In genomic region chr13:43191561-43191960, GRCh38 we compare ENCODE assay signal across 18 cellular contexts.
DNase-seq lines count a peak whose midpoint lies in the region; ATAC-seq and TF ChIP-seq lines count a peak whose summit lies in the region.
"Had no signal": no experiment of that assay in that cellular context is flagged by ENCODE, and none has a peak within 500 bp of the region (broad histone marks: within the 10 kb centered on the region; RNA-seq: fewer than 3 reads in every experiment).

No MANE protein-coding gene starts in this region.

- H3K4me1 ChIP-seq in cardiac muscle cell (ENCODE audit: low read depth) = peaks cover 53% of the 10 kb centered on the region
- H3K4me1 ChIP-seq in adipocyte (ENCODE audit: control insufficient read depth, insufficient read depth, low read length) = peaks cover 12% of the 10 kb centered on the region
- H3K4me1 ChIP-seq in mesendoderm (ENCODE audit: control insufficient read depth, low read depth, low read length) = no peaks in the 10 kb centered on the region
- H3K4me1 ChIP-seq in thyroid gland = no peaks in the 10 kb centered on the region
- no peaks in the 10 kb centered on the region for H3K4me1 ChIP-seq in mucosa of descending colon (ENCODE audit: low read depth)
- H3K4me1 ChIP-seq: A549, HAP-1 had no signal

- H3K4ac ChIP-seq in mesendoderm (ENCODE audit: low read depth, low read length) = no peak overlapping the region

- no peak overlapping the region for H3K56ac ChIP-seq in mesendoderm (ENCODE audit: low read length)

- H4K8ac ChIP-seq in mesendoderm (ENCODE audit: low read depth, low read length) = no peak overlapping the region

- WGBS in mesendoderm (ENCODE audit: extremely low coverage, insufficient coverage, low lambda C conversion rate) = no CpG with 5 or more reads among the region's 1 CpG
- WGBS in thyroid gland, 2 donors = 75 to 96% methylated on average over 1 of the region's 1 CpG

- DNase-seq in cardiac muscle cell (ENCODE audit: low read depth in 1 of 2, low spot score in 1 of 2) (peak in 1 of 2 donors; percentile 35), Right ventricle myocardium inferior (ENCODE audit: missing footprints) (no peak), adipocyte (ENCODE audit: low read depth) (peak; percentile 11), mesendoderm (peak; percentile 34), thyroid gland (no peak), mucosa of descending colon (no peak), COLO668 (lab: John Stamatoyannopoulos, UW; ENCODE audit: unreplicated experiment) (no peak)
- DNase-seq: AML-193; Calu3; CD4-positive, alpha-beta T cell; DMS53; DND-41; GDM1; GM23248 had no signal

- H3K23ac ChIP-seq in mesendoderm (ENCODE audit: low read length) = no peak overlapping the region

- TF ChIP-seq CTCF in cardiac muscle cell (IDR thresholded peaks at IDR 0.05; ENCODE audit: low read depth, low read length) (no peak), thyroid gland (IDR thresholded peaks at IDR 0.05) (no peak), mucosa of descending colon (IDR thresholded peaks at IDR 0.05) (no peak)

- no peaks in the 10 kb centered on the region for H3K79me2 ChIP-seq in mesendoderm (ENCODE audit: control insufficient read depth, insufficient read depth, low read length)

- no peak overlapping the region for H2BK120ac ChIP-seq in mesendoderm (ENCODE audit: low read depth, low read length)

- no peaks in the 10 kb centered on the region for H3K79me1 ChIP-seq in mesendoderm (ENCODE audit: low read length)

- H3K9me3 ChIP-seq in cardiac muscle cell (ENCODE audit: low read depth) (no peaks in the 10 kb centered on the region), adipocyte (ENCODE audit: control insufficient read depth, low read length) (no peaks in the 10 kb centered on the region), thyroid gland (no peaks in the 10 kb centered on the region), mucosa of descending colon (no peaks in the 10 kb centered on the region)
- H3K9me3 ChIP-seq: A549, HAP-1 had no signal

- H3K36me3 ChIP-seq in cardiac muscle cell = no peaks in the 10 kb centered on the region
- no peaks in the 10 kb centered on the region for H3K36me3 ChIP-seq in adipocyte (ENCODE audit: control insufficient read depth, insufficient read depth, low read length, severe bottlenecking)
- no peaks in the 10 kb centered on the region for H3K36me3 ChIP-seq in mesendoderm (ENCODE audit: control insufficient read depth, insufficient read depth, low read length)
- H3K36me3 ChIP-seq in thyroid gland = no peaks in the 10 kb centered on the region
- H3K36me3 ChIP-seq in mucosa of descending colon (ENCODE audit: low read depth) = no peaks in the 10 kb centered on the region
- H3K36me3 ChIP-seq: HAP-1 had no signal

- H3K4me3 ChIP-seq in cardiac muscle cell (no peak overlapping the region), adipocyte (ENCODE audit: low read length) (no peak overlapping the region), mesendoderm (ENCODE audit: low read length) (no peak overlapping the region), thyroid gland (replicated peaks in 1 of 3) (no peak overlapping the region), mucosa of descending colon (no peak overlapping the region)
- H3K4me3 ChIP-seq: A549, GM23248, HAP-1 had no signal

- no peak overlapping the region for H3K4me2 ChIP-seq in mesendoderm (ENCODE audit: low read length)
- H3K4me2 ChIP-seq: A549 had no signal

- intact Hi-C loops in Right ventricle myocardium inferior (cut with DNase I) = loop anchor here (10.0 kb wide), 1 partner anchor 613 kb away; no protein-coding TSS in a partner anchor
- intact Hi-C loops in thyroid gland (cut with DNase I) = no loop called here
- intact Hi-C loops in mucosa of descending colon (cut with DNase I, micrococcal nuclease) = no loop called here

- TF ChIP-seq POLR2A in thyroid gland (IDR thresholded peaks at IDR 0.05) = no peak

- H2BK15ac ChIP-seq in mesendoderm (replicated peaks; ENCODE audit: low read depth) = no peak overlapping the region

- H3K27ac ChIP-seq in cardiac muscle cell (peak overlapping the region; percentile 42), mesendoderm (ENCODE audit: low read depth, low read length) (no peak overlapping the region), thyroid gland (no peak overlapping the region)
- H3K27ac ChIP-seq: 22Rv1, A549, C4-2B, GM23248 had no signal

- H3K18ac ChIP-seq in mesendoderm (ENCODE audit: low read length) = no peak overlapping the region

- H3K9ac ChIP-seq in adipocyte (ENCODE audit: low read length) = no peak overlapping the region
- no peak overlapping the region for H3K9ac ChIP-seq in mesendoderm (ENCODE audit: low read length)
- H3K9ac ChIP-seq: GM23248 had no signal

- ATAC-seq in Right ventricle myocardium inferior (no peak), mucosa of descending colon (no peak)
- ATAC-seq: A549 had no signal

- H2AK5ac ChIP-seq in mesendoderm (ENCODE audit: low read length) = no peak overlapping the region

- H4K5ac ChIP-seq in mesendoderm (ENCODE audit: low read length) = no peak overlapping the region

- no peak overlapping the region for H2BK5ac ChIP-seq in mesendoderm (ENCODE audit: low read length)

- H3K27me3 ChIP-seq in cardiac muscle cell = no peaks in the 10 kb centered on the region
- H3K27me3 ChIP-seq in adipocyte (replicated peaks; ENCODE audit: control insufficient read depth, insufficient read depth, low read length) = no peaks in the 10 kb centered on the region
- no peaks in the 10 kb centered on the region for H3K27me3 ChIP-seq in mesendoderm (ENCODE audit: insufficient read depth, low read length, poor library complexity)
- H3K27me3 ChIP-seq in thyroid gland = no peaks in the 10 kb centered on the region

Comparison
In these comparisons a context has a peak if more than half of its experiments do, and no peak if none do; other contexts are left out.
1. DNase-seq: peak in adipocyte (single experiment) and mesendoderm (single experiment); none in Right ventricle myocardium inferior (single experiment), thyroid gland (0 of 2), mucosa of descending colon (0 of 3) and COLO668 (single experiment).